In the genomic region with DNA sequence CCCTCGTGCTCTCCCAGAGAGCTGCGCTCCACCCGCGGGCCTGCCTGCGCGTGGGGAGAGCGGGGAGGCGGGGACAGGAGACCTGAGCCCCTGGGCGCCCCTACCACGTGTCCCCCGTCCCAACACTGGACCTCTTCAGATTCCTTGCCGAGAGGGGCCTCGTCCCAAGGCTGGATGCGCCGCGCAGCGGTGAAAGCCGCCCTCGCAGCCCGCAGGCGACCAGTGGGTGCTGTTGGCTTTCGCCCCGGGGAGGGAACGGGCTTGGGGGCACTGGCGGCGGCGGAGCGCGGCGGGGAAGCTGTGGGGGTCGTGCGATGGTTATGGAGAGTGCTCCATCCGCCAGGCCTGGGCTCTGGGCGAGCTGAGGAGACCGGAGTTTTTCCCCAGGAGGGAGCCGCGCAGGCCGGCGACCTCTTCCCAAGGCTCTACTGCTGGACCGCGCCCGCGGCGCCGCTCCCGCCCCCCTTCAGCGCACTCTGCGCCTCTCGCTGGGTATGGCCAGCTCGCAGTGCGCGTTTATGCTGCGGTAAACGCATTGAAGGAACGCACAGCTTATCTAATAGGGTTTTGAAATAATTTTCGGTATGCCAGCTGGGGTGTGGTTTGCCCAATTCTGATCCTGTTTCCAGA, we compare ENCODE assay signal across 10 cellular contexts. TPM values are rescaled to one million over a fixed set of nuclear protein-coding genes. Genes with fewer than 3 reads are reported as not detected.
DNase-seq lines count a peak whose midpoint lies in the region; ATAC-seq and TF ChIP-seq lines count a peak whose summit lies in the region.
"Had no signal": no experiment of that assay in that cellular context is flagged by ENCODE, and none has a peak within 500 bp of the region (broad histone marks: within the 10 kb centered on the region; RNA-seq: fewer than 3 reads in every experiment).

No MANE protein-coding gene starts in this region.

- H3K9ac ChIP-seq in ES-I3 (ENCODE audit: low read depth, low read length) (peak overlapping the region; percentile 72; the same call in 1 of the 2 replicates), OCI-LY3 (ENCODE audit: low read length) (no peak overlapping the region)

- 1% methylated on average over 50 of the region's 56 CpGs for WGBS in prostate gland

- peak overlapping the region; percentile 75; the same call in 1 of the 2 replicates for H3K4me3 ChIP-seq in OCI-LY3 (ENCODE audit: low read length)
- peak overlapping the region; percentile 18 to 33 for H3K4me3 ChIP-seq in prostate gland

- DNase-seq in erythroblast (lab: John Stamatoyannopoulos, UW), result peak; percentile 8 to 29
- no peak for DNase-seq in prostate gland (ENCODE audit: low spot score)
- DNase-seq in effector CD4-positive, alpha-beta T cell, result no peak
- DNase-seq in DMS114 treated with DMSO at 0.1 percent for 48 hours (lab: John Stamatoyannopoulos, UW; ENCODE audit: unreplicated experiment), result no peak

- H3K36me3 ChIP-seq in ES-I3 (ENCODE audit: insufficient read depth, low read length) (no peaks in the 10 kb centered on the region), OCI-LY3 (replicated peaks; ENCODE audit: low read depth, low read length) (no peaks in the 10 kb centered on the region), prostate gland (no peaks in the 10 kb centered on the region)

- H3K9me3 ChIP-seq in ES-I3 (ENCODE audit: control insufficient read depth, insufficient read depth, low read length), result no peaks in the 10 kb centered on the region; the same call in 1 of the 2 replicates
- no peaks in the 10 kb centered on the region for H3K9me3 ChIP-seq in OCI-LY3 (ENCODE audit: insufficient read depth, low read length)
- no peaks in the 10 kb centered on the region for H3K9me3 ChIP-seq in prostate gland

- TF ChIP-seq CTCF in OCI-LY3 (IDR thresholded peaks at IDR 0.05; ENCODE audit: low read depth, low read length) (no peak), prostate gland (IDR thresholded peaks at IDR 0.05) (no peak)

- H3K4me1 ChIP-seq in ES-I3 (ENCODE audit: insufficient read depth, low read length) (peaks cover 5% of the 10 kb centered on the region; the same call in 1 of the 2 replicates), OCI-LY3 (ENCODE audit: low read length) (no peaks in the 10 kb centered on the region), prostate gland (replicated peaks) (no peaks in the 10 kb centered on the region)

- no peak for ATAC-seq in GM18868 (IDR thresholded peaks at IDR 0.05; ENCODE audit: unreplicated experiment)
- ATAC-seq in GM18511 (IDR thresholded peaks at IDR 0.05; ENCODE audit: unreplicated experiment), result no peak

- TF ChIP-seq POLR2A in erythroblast (IDR thresholded peaks at IDR 0.05; ENCODE audit: low read length) (no peak), prostate gland (IDR thresholded peaks at IDR 0.05) (no peak)

- H2AFZ ChIP-seq in OCI-LY3 (ENCODE audit: low read depth, low read length), result peak overlapping the region; percentile 11; the same call in 1 of the 2 replicates

- no peaks in the 10 kb centered on the region for H3K79me2 ChIP-seq in OCI-LY3 (ENCODE audit: low read length)

- H3K27ac ChIP-seq in OCI-LY3 (ENCODE audit: low read length) (no peak overlapping the region), prostate gland (no peak overlapping the region)

- H3K27me3 ChIP-seq in OCI-LY3 (ENCODE audit: low read depth, low read length) (peaks cover 12% of the 10 kb centered on the region), prostate gland (replicated peaks; ENCODE audit: insufficient read depth) (peaks cover 12% of the 10 kb centered on the region)

- intact Hi-C loops in prostate gland (cut with DNase I), result no loop called here

- no peaks in the 10 kb centered on the region for H4K20me1 ChIP-seq in OCI-LY3 (ENCODE audit: insufficient read depth, low read length)

- H3K4me2 ChIP-seq in OCI-LY3 (ENCODE audit: low read length), result peak overlapping the region; percentile 63

RNA-seq across cellular contexts. Expression of gene RNF17, which starts 17.2 kb away (rescaled TPM):
- 10 to 100 TPM in 1 of 2 donors, not detected in 1; 16.4 TPM for total RNA-seq in prostate gland
- total RNA-seq: esophagus mucosa; T-helper 2 cell treated with Interferon-gamma antibody and Interleukin-4, amounts not matched to agents 100 ng/mL and 5 ng/mL, for 36 hours had no signal

Comparison
In these comparisons a context has a peak if more than half of its experiments do, and no peak if none do; other contexts are left out.
1. DNase-seq: peak in erythroblast (2 of 2); none in prostate gland (single experiment), effector CD4-positive, alpha-beta T cell (single experiment) and DMS114 treated with DMSO at 0.1 percent for 48 hours (single experiment).